19 cellular contexts compared by ENCODE assay signal in the genomic region with DNA sequence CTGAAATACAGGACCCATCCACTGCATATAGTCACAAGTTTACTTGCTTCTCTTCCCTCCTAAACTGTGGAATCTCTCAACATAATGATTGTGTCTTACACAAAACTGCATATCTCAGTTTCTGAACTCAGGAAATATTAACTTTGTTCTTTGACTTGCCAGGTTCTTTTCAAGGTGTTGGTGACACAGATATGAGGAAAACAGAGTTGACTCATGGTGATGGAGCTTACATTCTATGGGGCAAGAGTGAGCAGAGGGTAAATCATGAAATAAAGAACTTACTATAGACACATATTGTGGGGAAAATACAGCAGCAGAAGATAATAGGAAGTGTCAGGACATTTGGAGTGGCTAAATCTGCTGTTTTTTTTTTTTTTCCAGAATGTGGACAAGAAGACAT.
DNase-seq lines count a peak whose midpoint lies in the region; ATAC-seq and TF ChIP-seq lines count a peak whose summit lies in the region.
"Had no signal": no experiment of that assay in that cellular context is flagged by ENCODE, and none has a peak within 500 bp of the region (broad histone marks: within the 10 kb centered on the region; RNA-seq: fewer than 3 reads in every experiment).

No MANE protein-coding gene starts in this region.

- no peaks in the 10 kb centered on the region for H3K27me3 ChIP-seq in RWPE2 (ENCODE audit: insufficient read depth, poor library complexity, severe bottlenecking)
- H3K27me3 ChIP-seq: BE2C had no signal

- no peak overlapping the region for H3K27ac ChIP-seq in RWPE2 (ENCODE audit: poor library complexity, severe bottlenecking)

- no peaks in the 10 kb centered on the region for H3K36me3 ChIP-seq in RWPE2 (ENCODE audit: low read depth)
- H3K36me3 ChIP-seq: BE2C had no signal

- peaks cover 10% of the 10 kb centered on the region for H3K9me3 ChIP-seq in RWPE2 (ENCODE audit: severe bottlenecking)
- H3K9me3 ChIP-seq: BE2C had no signal

- peak overlapping the region; percentile 24; the same call in 1 of the 2 replicates for H3K27ac Mint-ChIP-seq in HFFc6
- H3K27ac Mint-ChIP-seq: CD4-positive, CD25-positive, alpha-beta regulatory T cell; CD8-positive, alpha-beta memory T cell; IgD-negative memory B cell had no signal

- peaks cover 19% of the 10 kb centered on the region for H3K9me3 Mint-ChIP-seq in HFFc6

- ATAC-seq in RWPE2 (ENCODE audit: low read depth): 0 out of 3 replicates have a peak, but pooled peaks have one; percentile 21

- DNase-seq in HFFc6 (no peak), RWPE2 (ENCODE audit: low spot score) (no peak), epithelial cell of esophagus (ENCODE audit: low read depth) (peak; percentile 75), renal cortical epithelial cell (ENCODE audit: low read depth) (peak; percentile 71), inferior parietal cortex (ENCODE audit: extremely low spot score) (no peak), NCI-H1417 (lab: John Stamatoyannopoulos, UW) (no peak), NCI-H187 (lab: John Stamatoyannopoulos, UW) (no peak)
- DNase-seq: ACHN; BE2C; C1 segment of cervical spinal cord; CD4-positive, CD25-positive, alpha-beta regulatory T cell; CD8-positive, alpha-beta memory T cell; COR-L47; DMS 273 treated with DMSO at 0.1 percent for 48 hours; DMS53; DND-41; EL; HCEC 1CT had no signal

- TF ChIP-seq CTCF in HFFc6 (IDR thresholded peaks at IDR 0.05) (no peak), RWPE2 (IDR thresholded peaks at IDR 0.05; ENCODE audit: poor library complexity, severe bottlenecking) (no peak), epithelial cell of esophagus (IDR thresholded peaks at IDR 0.05; ENCODE audit: insufficient read depth, low read depth, low read length, missing control alignments) (no peak)

- H3K27me3 Mint-ChIP-seq in HFFc6 (ENCODE audit: insufficient read depth): no peaks in the 10 kb centered on the region
- H3K27me3 Mint-ChIP-seq: CD4-positive, CD25-positive, alpha-beta regulatory T cell; IgD-negative memory B cell had no signal

- peaks cover 25% of the 10 kb centered on the region for H3K36me3 Mint-ChIP-seq in HFFc6 (ENCODE audit: low read depth)

- no peak overlapping the region for H3K4me3 Mint-ChIP-seq in HFFc6
- H3K4me3 Mint-ChIP-seq: CD4-positive, CD25-positive, alpha-beta regulatory T cell; CD8-positive, alpha-beta memory T cell; IgD-negative memory B cell had no signal

- no peaks in the 10 kb centered on the region for H3K4me1 ChIP-seq in RWPE2 (ENCODE audit: insufficient read depth, poor library complexity, severe bottlenecking)
- H3K4me1 ChIP-seq: BE2C had no signal

- no peak overlapping the region for H3K4me3 ChIP-seq in RWPE2 (ENCODE audit: severe bottlenecking)
- no peak overlapping the region for H3K4me3 ChIP-seq in epithelial cell of esophagus (ENCODE audit: low read length)

- H3K4me1 Mint-ChIP-seq in HFFc6 (ENCODE audit: low read depth): peaks cover 29% of the 10 kb centered on the region
- H3K4me1 Mint-ChIP-seq: CD4-positive, CD25-positive, alpha-beta regulatory T cell; CD8-positive, alpha-beta memory T cell had no signal

Comparison
In these comparisons a context has a peak if more than half of its experiments do, and no peak if none do; other contexts are left out.
1. DNase-seq: peak in epithelial cell of esophagus (single experiment) and renal cortical epithelial cell (single experiment); none in HFFc6 (single experiment), RWPE2 (single experiment), inferior parietal cortex (single experiment), NCI-H1417 (0 of 3) and NCI-H187 (0 of 2).